In the genomic region with DNA sequence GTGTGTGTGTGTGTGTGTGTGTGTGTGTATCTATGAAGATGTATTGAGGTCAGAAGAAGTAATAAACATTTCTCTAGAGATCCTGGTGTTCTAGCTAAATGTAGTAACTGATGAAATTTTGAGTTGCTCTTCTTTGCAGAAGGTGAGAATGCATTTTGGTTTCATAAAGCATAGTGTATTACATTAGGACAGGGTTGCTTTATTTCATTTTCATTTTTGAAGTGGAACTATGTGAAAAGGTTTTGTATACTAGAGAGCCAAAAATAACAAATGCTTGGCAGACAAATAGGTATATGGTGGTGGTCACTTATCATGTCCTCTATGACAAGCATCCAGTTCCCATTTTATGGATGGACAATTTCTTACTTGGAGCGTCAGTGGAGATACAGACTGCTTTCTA, we compare ENCODE assay signal across 11 cellular contexts.
DNase-seq lines count a peak whose midpoint lies in the region; ATAC-seq and TF ChIP-seq lines count a peak whose summit lies in the region.
"Had no signal": no experiment of that assay in that cellular context is flagged by ENCODE, and none has a peak within 500 bp of the region (broad histone marks: within the 10 kb centered on the region; RNA-seq: fewer than 3 reads in every experiment).

No MANE protein-coding gene starts in this region.

- no peaks in the 10 kb centered on the region for H3K4me1 ChIP-seq in hepatocyte (ENCODE audit: insufficient read depth)
- H3K4me1 ChIP-seq: BE2C had no signal

- no peak for ATAC-seq in stimulated activated naive CD8-positive, alpha-beta T cell treated with anti-CD3 and anti-CD28 coated beads, Interleukin-15, Interleukin-2, amounts not matched to agents 100 U/mL and 50 U/mL, for 24 hours
- ATAC-seq in HG02938 (IDR thresholded peaks at IDR 0.05; ENCODE audit: unreplicated experiment), result peak; percentile 93

- no peaks in the 10 kb centered on the region for H3K9me3 ChIP-seq in hepatocyte (ENCODE audit: low read depth)

- peaks cover 11% of the 10 kb centered on the region for H3K9me3 Mint-ChIP-seq in stimulated activated naive CD8-positive, alpha-beta T cell treated with anti-CD3 and anti-CD28 coated beads, Interleukin-15, Interleukin-2, amounts not matched to agents 100 ng/mL and 50 ng/mL, for 24 hours
- peaks cover 18% of the 10 kb centered on the region for H3K9me3 Mint-ChIP-seq in T-helper 1 cell treated with Interleukin-12 subunit alpha and Interleukin-12 subunit beta and Interleukin-4 antibody, amounts not matched to agents 30 μg/mL and 1 μg/mL, for 36 hours

- in situ Hi-C loops in GM13977 (cut with MboI; ENCODE audit: low pct_unique_long_range_greater_than_20kb, low sequenced_read_pairs, unreplicated experiment), result no loop called here

- H3K4me2 ChIP-seq in hepatocyte, result no peak overlapping the region

- H3K36me3 ChIP-seq in hepatocyte (replicated peaks; ENCODE audit: insufficient read depth, low read depth), result no peaks in the 10 kb centered on the region
- H3K36me3 ChIP-seq: BE2C had no signal

- H3K4me3 Mint-ChIP-seq in stimulated activated naive CD8-positive, alpha-beta T cell treated with anti-CD3 and anti-CD28 coated beads, Interleukin-15, Interleukin-2, amounts not matched to agents 100 ng/mL and 50 ng/mL, for 24 hours, result peak overlapping the region; percentile 79
- H3K4me3 Mint-ChIP-seq in T-helper 1 cell treated with Interleukin-12 subunit alpha and Interleukin-12 subunit beta and Interleukin-4 antibody, amounts not matched to agents 30 μg/mL and 1 μg/mL, for 36 hours, result peak overlapping the region; percentile 75
- H3K4me3 Mint-ChIP-seq: nephron had no signal

- peaks cover 3% of the 10 kb centered on the region for H3K36me3 Mint-ChIP-seq in stimulated activated naive CD8-positive, alpha-beta T cell treated with anti-CD3 and anti-CD28 coated beads, Interleukin-15, Interleukin-2, amounts not matched to agents 100 ng/mL and 50 ng/mL, for 24 hours (ENCODE audit: low read depth)
- H3K36me3 Mint-ChIP-seq in T-helper 1 cell treated with Interleukin-12 subunit alpha and Interleukin-12 subunit beta and Interleukin-4 antibody, amounts not matched to agents 30 μg/mL and 1 μg/mL, for 36 hours (ENCODE audit: low read depth), result peaks cover 13% of the 10 kb centered on the region

- H4K20me1 ChIP-seq in hepatocyte (ENCODE audit: insufficient read depth, poor library complexity, severe bottlenecking), result no peaks in the 10 kb centered on the region

- H2AFZ ChIP-seq in hepatocyte, result no peak overlapping the region

- H3K4me3 ChIP-seq in hepatocyte, result no peak overlapping the region

- TF ChIP-seq CTCF in GM13977 (IDR thresholded peaks at IDR 0.05; ENCODE audit: extremely low read depth, insufficient read depth, missing control alignments), result no peak
- no peak for TF ChIP-seq CTCF in hepatocyte (IDR thresholded peaks at IDR 0.05; ENCODE audit: poor library complexity)

- peak overlapping the region; percentile 87 for H3K27ac Mint-ChIP-seq in stimulated activated naive CD8-positive, alpha-beta T cell treated with anti-CD3 and anti-CD28 coated beads, Interleukin-15, Interleukin-2, amounts not matched to agents 100 ng/mL and 50 ng/mL, for 24 hours
- peak overlapping the region; percentile 91 for H3K27ac Mint-ChIP-seq in T-helper 1 cell treated with Interleukin-12 subunit alpha and Interleukin-12 subunit beta and Interleukin-4 antibody, amounts not matched to agents 30 μg/mL and 1 μg/mL, for 36 hours
- H3K27ac Mint-ChIP-seq: nephron had no signal

- peaks cover 37% of the 10 kb centered on the region for H3K4me1 Mint-ChIP-seq in stimulated activated naive CD8-positive, alpha-beta T cell treated with anti-CD3 and anti-CD28 coated beads, Interleukin-15, Interleukin-2, amounts not matched to agents 100 ng/mL and 50 ng/mL, for 24 hours (ENCODE audit: low read depth)
- peaks cover 32% of the 10 kb centered on the region for H3K4me1 Mint-ChIP-seq in T-helper 1 cell treated with Interleukin-12 subunit alpha and Interleukin-12 subunit beta and Interleukin-4 antibody, amounts not matched to agents 30 μg/mL and 1 μg/mL, for 36 hours (ENCODE audit: low read depth)
- H3K4me1 Mint-ChIP-seq: nephron had no signal

- WGBS in hepatocyte (ENCODE audit: low lambda C conversion rate, missing lambda C conversion rate), result 95% methylated on average over 1 of the region's 1 CpG

- no peak overlapping the region for H3K27ac ChIP-seq in hepatocyte

- no peaks in the 10 kb centered on the region for H3K9me2 ChIP-seq in hepatocyte (replicated peaks; ENCODE audit: insufficient read depth)

- H3K27me3 Mint-ChIP-seq in stimulated activated naive CD8-positive, alpha-beta T cell treated with anti-CD3 and anti-CD28 coated beads, Interleukin-15, Interleukin-2, amounts not matched to agents 100 ng/mL and 50 ng/mL, for 24 hours, result peaks cover 3% of the 10 kb centered on the region
- H3K27me3 Mint-ChIP-seq in T-helper 1 cell treated with Interleukin-12 subunit alpha and Interleukin-12 subunit beta and Interleukin-4 antibody, amounts not matched to agents 30 μg/mL and 1 μg/mL, for 36 hours (ENCODE audit: low read depth), result no peaks in the 10 kb centered on the region

- H3K27me3 ChIP-seq in hepatocyte, result no peaks in the 10 kb centered on the region
- H3K27me3 ChIP-seq: BE2C had no signal

- H3K79me2 ChIP-seq in hepatocyte, result no peaks in the 10 kb centered on the region

- DNase-seq in stimulated activated naive CD8-positive, alpha-beta T cell treated with anti-CD3 and anti-CD28 coated beads, Interleukin-15, Interleukin-2, amounts not matched to agents 100 U/mL and 50 U/mL, for 24 hours, result no peak
- DNase-seq in GM13977 (ENCODE audit: low spot score) (no peak), hepatocyte (ENCODE audit: low spot score) (no peak), NCI-H524 treated with DMSO at 0.1 percent for 48 hours (lab: John Stamatoyannopoulos, UW) (no peak), RKO (ENCODE audit: low spot score) (no peak)
- DNase-seq: BE2C, HCEC 1CT had no signal
